Comparison of ENCODE assay signal across 24 cellular contexts in the genomic region with DNA sequence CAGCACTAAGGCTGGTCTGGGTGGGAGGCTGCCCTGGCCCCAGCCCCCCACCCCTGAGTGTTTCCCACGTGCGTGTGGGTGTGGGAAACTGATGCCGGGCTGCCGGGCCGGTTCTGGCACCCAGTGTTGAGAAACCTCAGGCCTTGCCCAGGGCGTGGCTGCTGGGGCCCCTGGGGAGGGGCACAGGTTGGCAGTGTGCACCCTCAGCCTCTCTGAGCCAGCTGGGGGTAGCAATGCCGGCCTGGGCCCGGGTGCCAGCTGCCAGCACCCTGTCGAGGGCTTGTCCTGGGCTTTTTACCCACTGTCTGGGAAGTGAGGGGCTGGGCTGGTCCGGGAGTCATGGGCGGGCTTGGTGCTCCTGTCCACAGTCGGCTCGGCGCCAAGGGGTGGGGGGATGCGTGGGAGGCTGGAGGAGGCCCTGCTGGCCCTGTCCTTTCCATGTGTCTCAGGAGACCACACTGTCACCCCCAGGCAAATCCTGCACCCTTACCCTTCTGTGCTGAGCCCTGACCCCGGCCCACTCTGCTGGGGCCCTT. TPM values are rescaled to one million over a fixed set of nuclear protein-coding genes. Genes with fewer than 3 reads are reported as not detected.
DNase-seq lines count a peak whose midpoint lies in the region; ATAC-seq, FAIRE-seq and TF ChIP-seq lines count a peak whose summit lies in the region.
"Had no signal": no experiment of that assay in that cellular context is flagged by ENCODE, and none has a peak within 500 bp of the region (broad histone marks: within the 10 kb centered on the region; RNA-seq: fewer than 3 reads in every experiment).

No MANE protein-coding gene starts in this region.

- POLR2A ChIA-PET in WTC11 (lab: Charles Lee) = no interaction called here

- H3K9me3 ChIP-seq in mucosa of rectum (ENCODE audit: control insufficient read depth in 2 of 2, low read length in 2 of 2) (no peaks in the 10 kb centered on the region), upper lobe of left lung (no peaks in the 10 kb centered on the region)
- H3K9me3 ChIP-seq: thoracic aorta had no signal

- DNase-seq in bronchial epithelial cell (ENCODE audit: low read depth) = peak; percentile 34
- peak; percentile 37 for DNase-seq in Right ventricle myocardium superior
- DNase-seq in upper lobe of left lung = peak; percentile 61 to 84
- DNase-seq in hypothalamus (lab: John Stamatoyannopoulos, UW) = no peak
- no peak for DNase-seq in activated CD4-positive, CD25-positive, alpha-beta regulatory T cell treated with anti-CD3 and anti-CD28 coated beads, Interleukin-2, amount 50 U/mL, for 72 hours
- no peak for DNase-seq in WTC11 (ENCODE audit: low spot score)
- DNase-seq: activated B cell treated with CpG ODN at 0.5 μM for 24 hours; activated CD4-positive, alpha-beta T cell treated with anti-CD3 and anti-CD28 coated beads, Interleukin-2, amount 50 U/mL, for 48 hours; activated gamma-delta T cell treated with Interleukin-2 at 50 U/mL for 16 hours; activated T-cell treated with anti-CD3 and anti-CD28 coated beads for 4 hours; brain microvascular endothelial cell; GDM1; KG1; naive B cell; NCI-H1436 treated with DMSO at 0.1 percent for 48 hours; NCI-H524; stimulated activated naive B cell treated with anti-CD40 and anti-IgM and Interleukin-4, amounts not matched to agents 10 μg/mL and 1 μg/mL and 100 μg/mL, for 72 hours had no signal

- no peaks in the 10 kb centered on the region for H3K36me3 ChIP-seq in bronchial epithelial cell (ENCODE audit: control insufficient read depth, insufficient read depth, low read length)
- no peaks in the 10 kb centered on the region for H3K36me3 ChIP-seq in mucosa of rectum (ENCODE audit: control insufficient read depth in 2 of 2, insufficient read depth in 2 of 2, low read length in 2 of 2)
- no peaks in the 10 kb centered on the region for H3K36me3 ChIP-seq in upper lobe of left lung
- H3K36me3 ChIP-seq: brain microvascular endothelial cell, thoracic aorta had no signal

- H3K27me3 Mint-ChIP-seq in WTC11 (ENCODE audit: low read depth) = no peaks in the 10 kb centered on the region
- H3K27me3 Mint-ChIP-seq: activated B cell treated with CpG ODN at 0.5 μM for 24 hours, memory B cell had no signal

- TF ChIP-seq CTCF in bronchial epithelial cell (IDR thresholded peaks at IDR 0.05; ENCODE audit: insufficient read depth, low read length, severe bottlenecking) (no peak), upper lobe of left lung (IDR thresholded peaks at IDR 0.05) (no peak), WTC11 (IDR thresholded peaks at IDR 0.05) (no peak)

- no peak overlapping the region for H3K9ac ChIP-seq in mucosa of rectum (ENCODE audit: low read depth in 1 of 2, low read length in 2 of 2)
- H3K9ac ChIP-seq: parathyroid adenoma had no signal

- intact Hi-C loops in Right ventricle myocardium superior (cut with DNase I) = no loop called here

- peaks cover 30 to 46% of the 10 kb centered on the region in 2 donors for H3K4me1 ChIP-seq in mucosa of rectum (ENCODE audit: control insufficient read depth in 2 of 2, insufficient read depth in 2 of 2, low read length in 2 of 2)
- peaks cover 4 to 50% (median 20%) of the 10 kb centered on the region in 4 donors for H3K4me1 ChIP-seq in upper lobe of left lung
- H3K4me1 ChIP-seq: parathyroid adenoma had no signal

- H3K4me1 Mint-ChIP-seq in WTC11 = no peaks in the 10 kb centered on the region
- H3K4me1 Mint-ChIP-seq: activated B cell treated with CpG ODN at 0.5 μM for 24 hours, memory B cell, naive B cell had no signal

- H3K4me3 ChIP-seq in bronchial epithelial cell (ENCODE audit: low read depth, low read length) (no peak overlapping the region), mucosa of rectum (ENCODE audit: low read length in 2 of 2) (no peak overlapping the region), upper lobe of left lung (no peak overlapping the region)
- H3K4me3 ChIP-seq: coronary artery, thoracic aorta had no signal

- no peak for FAIRE-seq in bronchial epithelial cell (lab: Jason Lieb, UNC)

- no peak overlapping the region for H3K27ac Mint-ChIP-seq in WTC11
- H3K27ac Mint-ChIP-seq: activated B cell treated with CpG ODN at 0.5 μM for 24 hours; memory B cell; naive B cell; stimulated activated naive B cell treated with anti-CD40 and anti-IgM and Interleukin-4, amounts not matched to agents 10 μg/mL and 1 μg/mL and 100 μg/mL, for 72 hours had no signal

- H3K4me3 Mint-ChIP-seq in WTC11 = no peak overlapping the region
- H3K4me3 Mint-ChIP-seq: activated B cell treated with CpG ODN at 0.5 μM for 24 hours; memory B cell; naive B cell; stimulated activated naive B cell treated with anti-CD40 and anti-IgM and Interleukin-4, amounts not matched to agents 10 μg/mL and 1 μg/mL and 100 μg/mL, for 72 hours had no signal

- ATAC-seq in Right ventricle myocardium superior (ENCODE audit: poor library complexity) (no peak), upper lobe of left lung (ENCODE audit: low FRiP score in 2 of 2) (no peak), WTC11 (no peak)
- ATAC-seq: stimulated activated naive B cell treated with anti-CD40 and anti-IgM and Interleukin-4, amounts not matched to agents 10 μg/mL and 1 μg/mL and 100 μg/mL, for 72 hours had no signal

- 51 to 65% methylated on average over 4 to 12 of the region's 16 CpGs for WGBS in upper lobe of left lung, 2 donors

- H3K36me3 Mint-ChIP-seq in WTC11 = no peaks in the 10 kb centered on the region
- H3K36me3 Mint-ChIP-seq: memory B cell; naive B cell; stimulated activated naive B cell treated with anti-CD40 and anti-IgM and Interleukin-4, amounts not matched to agents 10 μg/mL and 1 μg/mL and 100 μg/mL, for 72 hours had no signal

- no peaks in the 10 kb centered on the region for H3K9me3 Mint-ChIP-seq in WTC11
- H3K9me3 Mint-ChIP-seq: activated B cell treated with CpG ODN at 0.5 μM for 24 hours; memory B cell; naive B cell; stimulated activated naive B cell treated with anti-CD40 and anti-IgM and Interleukin-4, amounts not matched to agents 10 μg/mL and 1 μg/mL and 100 μg/mL, for 72 hours had no signal

- no peaks in the 10 kb centered on the region for H3K27me3 ChIP-seq in bronchial epithelial cell (ENCODE audit: control insufficient read depth, insufficient read depth, low read length)
- no peaks in the 10 kb centered on the region for H3K27me3 ChIP-seq in mucosa of rectum (ENCODE audit: control insufficient read depth in 2 of 2, insufficient read depth in 2 of 2, low read length in 2 of 2)
- no peaks in the 10 kb centered on the region for H3K27me3 ChIP-seq in upper lobe of left lung
- H3K27me3 ChIP-seq: brain microvascular endothelial cell had no signal

- TF ChIP-seq EP300 in upper lobe of left lung (IDR thresholded peaks at IDR 0.05) = no peak

- TF ChIP-seq POLR2A in upper lobe of left lung (IDR thresholded peaks at IDR 0.05) = no peak

- peak overlapping the region; percentile 48 to 60 for H3K27ac ChIP-seq in mucosa of rectum (ENCODE audit: low read depth in 2 of 2, low read length in 2 of 2)
- no peak overlapping the region for H3K27ac ChIP-seq in upper lobe of left lung
- H3K27ac ChIP-seq: brain microvascular endothelial cell, coronary artery, parathyroid adenoma, thoracic aorta had no signal

- CTCF ChIA-PET in WTC11 (lab: Charles Lee) = interaction anchor here (1.9 kb wide), 1 partner anchor 23 kb away, joined by 6 read pairs; no protein-coding TSS in a partner anchor

TF ChIP-seq in WTC11, 78 proteins besides CTCF, POLR2A, EP300 and RAD21 (continues in another document):
- no peak for TF ChIP-seq ZNF396 (CRISPR knock-in tag; IDR thresholded peaks at IDR 0.05; ENCODE audit: borderline replicate concordance)
- no peak for TF ChIP-seq SMAD4 (CRISPR knock-in tag; IDR thresholded peaks at IDR 0.05)
- TF ChIP-seq ZNF219 (CRISPR knock-in tag; IDR thresholded peaks at IDR 0.05; ENCODE audit: borderline replicate concordance) = no peak
- no peak for TF ChIP-seq JAZF1 (CRISPR knock-in tag; IDR thresholded peaks at IDR 0.05)
- TF ChIP-seq ZNF263 (CRISPR knock-in tag; IDR thresholded peaks at IDR 0.05; ENCODE audit: low read depth) = no peak
- TF ChIP-seq RELA (CRISPR knock-in tag; IDR thresholded peaks at IDR 0.05; ENCODE audit: borderline replicate concordance) = no peak
- no peak for TF ChIP-seq NFE2L1 (CRISPR knock-in tag; IDR thresholded peaks at IDR 0.05)
- no peak for TF ChIP-seq E2F5 (CRISPR knock-in tag; IDR thresholded peaks at IDR 0.05)
- no peak for TF ChIP-seq ATF2 (CRISPR knock-in tag; IDR thresholded peaks at IDR 0.05; ENCODE audit: borderline replicate concordance, low read depth)
- no peak for TF ChIP-seq GTF2I (CRISPR knock-in tag; conservative IDR thresholded peaks at IDR 0.05)
- no peak for TF ChIP-seq ZNF138 (CRISPR knock-in tag; conservative IDR thresholded peaks at IDR 0.05)
- no peak for TF ChIP-seq CREM (CRISPR knock-in tag; IDR thresholded peaks at IDR 0.05)
- no peak for TF ChIP-seq NR2C2 (CRISPR knock-in tag; IDR thresholded peaks at IDR 0.05)
- no peak for TF ChIP-seq MYBL2 (CRISPR knock-in tag; IDR thresholded peaks at IDR 0.05)
- TF ChIP-seq TCF7 (CRISPR knock-in tag; IDR thresholded peaks at IDR 0.05; ENCODE audit: low read depth) = no peak

RNA-seq across cellular contexts. Expression of gene ASPG, which starts 15.7 kb away (rescaled TPM):
- total RNA-seq in bronchial epithelial cell (0.53 and 6.9 TPM in 2 replicates), Right ventricle myocardium superior (44.1 TPM), upper lobe of left lung (10 to 100 TPM in 3 of 6 donors, 1 to 10 TPM in 2, not detected in 1; 5.2 to 14.7 (median 12.5) TPM), WTC11 (2021) (3.4 to 3.8 TPM (median 3.5 TPM) in 3 replicates)
- total RNA-seq: activated B cell treated with CpG ODN at 0.5 μM for 24 hours, HT1080, RPMI7951 had no signal

RNA-seq across cellular contexts. Expression of gene KIF26A, which starts 37.2 kb away (rescaled TPM):
- total RNA-seq in bronchial epithelial cell = 0.26 and 1.0 TPM in 2 replicates
- total RNA-seq in Right ventricle myocardium superior = 6.3 TPM
- total RNA-seq in upper lobe of left lung = 1 to 10 TPM; 1.8 to 7.3 (median 3.5) TPM
- 36.4 to 53.4 TPM (median 39.5 TPM) in 3 replicates for total RNA-seq in WTC11 (2021)
- total RNA-seq: activated B cell treated with CpG ODN at 0.5 μM for 24 hours, RPMI7951 had no signal

Comparison
In these comparisons a context has a peak if more than half of its experiments do, and no peak if none do; other contexts are left out.
1. DNase-seq: peak in bronchial epithelial cell (single experiment), Right ventricle myocardium superior (single experiment) and upper lobe of left lung (2 of 2); none in hypothalamus (0 of 51), activated CD4-positive, CD25-positive, alpha-beta regulatory T cell treated with anti-CD3 and anti-CD28 coated beads, Interleukin-2, amount 50 U/mL, for 72 hours (single experiment) and WTC11 (single experiment).
2. H3K27ac ChIP-seq: peak in mucosa of rectum (2 of 2); none in upper lobe of left lung (0 of 4).